ENCODE assay signal across 18 cellular contexts in genomic region chrX:3748052-3748559, GRCh38.
"Had no signal": no experiment of that assay in that cellular context is flagged by ENCODE, and none has a peak within 500 bp of the region (broad histone marks: within the 10 kb centered on the region; RNA-seq: fewer than 3 reads in every experiment).

No MANE protein-coding gene starts in this region.

- H3K36me3 Mint-ChIP-seq: brain; naive thymus-derived CD8-positive, alpha-beta T cell had no signal

- DNase-seq: activated CD4-positive, alpha-beta memory T cell treated with anti-CD3 and anti-CD28 coated beads, Interleukin-2, amount 10 ng/mL, durations not matched to agents 7 days and 5 days; activated CD8-positive, alpha-beta memory T cell treated with anti-CD3 and anti-CD28 coated beads, Interleukin-2, amount 50 U/mL, for 4 hours; activated gamma-delta T cell treated with Interleukin-2 at 50 U/mL for 16 hours; activated naive CD8-positive, alpha-beta T cell treated with anti-CD3 and anti-CD28 coated beads for 36 hours; activated T-cell treated with anti-CD3 and anti-CD28 coated beads, Interleukin-2, amount 50 U/mL, for 72 hours; caudate nucleus; heart right ventricle; mesendoderm; stimulated activated CD4-positive, alpha-beta T cell treated with anti-CD3 and anti-CD28 coated beads, Interleukin-12 subunit alpha, Interleukin-12 subunit beta, amount 100 ng/mL, for 4 hours; stimulated activated CD4-positive, alpha-beta T cell treated with anti-CD3 and anti-CD28 coated beads, Interleukin-1b, Interleukin-23, amount 100 ng/mL, for 48 hours; stimulated activated CD8-positive, alpha-beta memory T cell treated with anti-CD3 and anti-CD28 coated beads, Interleukin-4, amount 100 ng/mL, for 48 hours; stimulated activated naive CD4-positive, alpha-beta T cell treated with Interleukin-2 at 50 U/mL for 16 hours; thyroid gland had no signal

- H3K27ac Mint-ChIP-seq: activated CD4-positive, alpha-beta memory T cell treated with anti-CD3 and anti-CD28 coated beads, Interleukin-2, amount 10 ng/mL, durations not matched to agents 7 days and 5 days; activated naive CD8-positive, alpha-beta T cell treated with anti-CD3 and anti-CD28 coated beads for 36 hours; activated T-cell treated with anti-CD3 and anti-CD28 coated beads, Interleukin-2, amount 50 U/mL, for 72 hours; brain had no signal

- ATAC-seq: activated T-cell treated with anti-CD3 and anti-CD28 coated beads, Interleukin-2, amount 50 U/mL, for 72 hours; heart right ventricle; naive thymus-derived CD8-positive, alpha-beta T cell had no signal

- H3K27me3 Mint-ChIP-seq: activated CD4-positive, alpha-beta memory T cell treated with anti-CD3 and anti-CD28 coated beads, Interleukin-2, amount 10 ng/mL, durations not matched to agents 7 days and 5 days; activated naive CD8-positive, alpha-beta T cell treated with anti-CD3 and anti-CD28 coated beads for 36 hours; naive thymus-derived CD8-positive, alpha-beta T cell had no signal

- H3K4me3 Mint-ChIP-seq: activated CD4-positive, alpha-beta memory T cell treated with anti-CD3 and anti-CD28 coated beads, Interleukin-2, amount 10 ng/mL, durations not matched to agents 7 days and 5 days; activated naive CD8-positive, alpha-beta T cell treated with anti-CD3 and anti-CD28 coated beads for 36 hours; brain; naive thymus-derived CD8-positive, alpha-beta T cell had no signal

- H3K4me3 ChIP-seq: coronary artery, heart right ventricle, prostate gland, right atrium auricular region, thyroid gland had no signal

- H3K4me1 Mint-ChIP-seq: brain had no signal
